13 cellular contexts compared by ENCODE assay signal in the genomic region with DNA sequence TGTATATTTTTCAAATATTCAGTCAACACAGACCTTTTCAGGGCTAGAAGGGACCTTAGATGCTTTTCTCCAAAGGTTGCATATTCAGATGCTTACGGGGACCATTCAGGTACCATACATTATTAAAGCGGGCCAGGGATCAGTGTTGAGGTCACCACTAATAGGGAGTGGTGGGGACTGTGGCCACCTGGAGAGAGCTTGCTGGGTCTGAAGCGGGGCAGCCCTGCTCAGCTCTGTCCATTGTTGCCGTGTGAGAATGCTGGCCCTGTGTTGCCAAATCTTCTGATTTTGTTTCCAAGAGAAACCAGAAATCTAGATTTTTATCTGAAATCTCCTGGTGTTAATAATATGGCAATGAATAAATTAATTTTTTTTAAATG. TPM values are rescaled to one million over a fixed set of nuclear protein-coding genes. Genes with fewer than 3 reads are reported as not detected.
A peak's percentile ranks its signal among the peaks of the same experiment; 100 is the strongest.
DNase-seq lines count a peak whose midpoint lies in the region; ATAC-seq and TF ChIP-seq lines count a peak whose summit lies in the region.
"Had no signal": no experiment of that assay in that cellular context is flagged by ENCODE, and none has a peak within 500 bp of the region (broad histone marks: within the 10 kb centered on the region; RNA-seq: fewer than 3 reads in every experiment).

No MANE protein-coding gene starts in this region.

- H3K27ac ChIP-seq in heart left ventricle (peak overlapping the region; percentile 45 to 97 (median 79)), duodenal mucosa (ENCODE audit: low read depth, low read length) (peak overlapping the region; percentile 74), osteoblast (ENCODE audit: low read depth, low read length) (peak overlapping the region; percentile 63)
- H3K27ac ChIP-seq: neural progenitor cell had no signal

- H3K36me3 ChIP-seq in heart left ventricle (peaks cover 0 to 35% (median 18%) of the 10 kb centered on the region in 9 donors), duodenal mucosa (ENCODE audit: control insufficient read depth in 1 of 2, insufficient read depth in 2 of 2, low read length in 2 of 2) (peaks cover 25 to 28% of the 10 kb centered on the region in 2 donors), osteoblast (ENCODE audit: insufficient read depth, low read length) (peaks cover 24% of the 10 kb centered on the region)
- H3K36me3 ChIP-seq: neural progenitor cell had no signal

- 60 to 82% (median 78%) methylated on average over 4 of the region's 4 CpGs for WGBS in heart left ventricle, 4 donors

- no peak for TF ChIP-seq CTCF in heart left ventricle (IDR thresholded peaks at IDR 0.05)
- no peak for TF ChIP-seq CTCF in osteoblast (IDR thresholded peaks at IDR 0.05; ENCODE audit: extremely low read depth, low read depth, low read length)

- H3K4me3 ChIP-seq in heart left ventricle (no peak overlapping the region), duodenal mucosa (ENCODE audit: low read depth in 1 of 2, low read length in 2 of 2) (no peak overlapping the region), osteoblast (ENCODE audit: insufficient read depth, low read length) (no peak overlapping the region)
- H3K4me3 ChIP-seq: neural progenitor cell had no signal

- no peak for DNase-seq in heart left ventricle
- DNase-seq in left ventricle myocardium superior, result no peak
- no peak for DNase-seq in osteoblast (ENCODE audit: insufficient read length, low spot score, missing footprints)
- DNase-seq in stimulated activated CD4-positive, alpha-beta T cell treated with anti-CD3 and anti-CD28 coated beads, Interleukin-15, amount 100 ng/mL, for 24 hours, result no peak
- DNase-seq in A172 (ENCODE audit: low spot score), result no peak
- DNase-seq in midbrain (lab: John Stamatoyannopoulos, UW), result no peak
- DNase-seq: activated T-cell treated with anti-CD3 and anti-CD28 coated beads, Interleukin-2, amount 50 U/mL, for 24 hours; DMS79 treated with DMSO at 0.1 percent for 48 hours; stimulated activated CD4-positive, alpha-beta T cell treated with anti-CD3 and anti-CD28 coated beads, Interleukin-2, amount 100 ng/mL, for 48 hours; stimulated activated naive CD4-positive, alpha-beta T cell treated with Interleukin-2 at 50 U/mL for 16 hours had no signal

- H4K20me1 ChIP-seq in osteoblast (ENCODE audit: insufficient read depth, low read length), result peaks cover 2% of the 10 kb centered on the region

- ATAC-seq in heart left ventricle, result peak in 2 of 4 donors; percentile 13 to 23
- no peak for ATAC-seq in left ventricle myocardium superior
- ATAC-seq in HG03196 (IDR thresholded peaks at IDR 0.05; ENCODE audit: unreplicated experiment), result no peak

- H3K9me3 ChIP-seq in heart left ventricle (no peaks in the 10 kb centered on the region), duodenal mucosa (ENCODE audit: control insufficient read depth in 1 of 2, low read length in 2 of 2) (no peaks in the 10 kb centered on the region), osteoblast (ENCODE audit: low read depth, low read length) (no peaks in the 10 kb centered on the region)

- H2AFZ ChIP-seq in osteoblast (ENCODE audit: low read length), result no peak overlapping the region
- H2AFZ ChIP-seq: neural progenitor cell had no signal

- TF ChIP-seq POLR2A in heart left ventricle (IDR thresholded peaks at IDR 0.05), result no peak

- H3K79me2 ChIP-seq in osteoblast (ENCODE audit: insufficient read depth, low read length), result peaks cover 80% of the 10 kb centered on the region

- H3K9ac ChIP-seq in duodenal mucosa (ENCODE audit: low read depth in 1 of 2, low read length in 2 of 2), result peak overlapping the region in 1 of 2 donors; percentile 30
- H3K9ac ChIP-seq: neural progenitor cell had no signal

- H3K4me2 ChIP-seq in osteoblast (ENCODE audit: insufficient read depth, low read length), result no peak overlapping the region
- H3K4me2 ChIP-seq: neural progenitor cell had no signal

- H3K27me3 ChIP-seq in heart left ventricle, result no peaks in the 10 kb centered on the region
- no peaks in the 10 kb centered on the region for H3K27me3 ChIP-seq in duodenal mucosa (ENCODE audit: control insufficient read depth in 1 of 2, insufficient read depth in 2 of 2, low read length in 2 of 2)
- no peaks in the 10 kb centered on the region for H3K27me3 ChIP-seq in osteoblast (ENCODE audit: insufficient read depth, low read length)
- H3K27me3 ChIP-seq: neural progenitor cell had no signal

- peaks cover 3 to 87% (median 59%) of the 10 kb centered on the region in 12 donors for H3K4me1 ChIP-seq in heart left ventricle
- H3K4me1 ChIP-seq in duodenal mucosa (ENCODE audit: control insufficient read depth in 1 of 2, insufficient read depth in 2 of 2, low read length in 2 of 2), result peaks cover 54 to 77% of the 10 kb centered on the region in 2 donors
- H3K4me1 ChIP-seq in osteoblast (ENCODE audit: insufficient read depth, low read length), result peaks cover 44% of the 10 kb centered on the region

- intact Hi-C loops in heart left ventricle (cut with DNase I), result no loop called here
- intact Hi-C loops in left ventricle myocardium superior (cut with micrococcal nuclease), result no loop called here

RNA-seq across cellular contexts. Expression of gene ABHD2, which starts 23.7 kb away (rescaled TPM):
- 100 to 1,000 TPM in 6 of 9 donors, 10 to 100 TPM in 3; 53.4 to 243 (median 128) TPM for total RNA-seq in heart left ventricle
- polyA plus RNA-seq in heart left ventricle, result 100 to 1,000 TPM in 1 of 2 donors, 1 to 10 TPM in 1; 8.6 to 112 TPM
- 84.4 TPM for total RNA-seq in left ventricle myocardium superior
- total RNA-seq in osteoblast, result 115 and 151 TPM in 2 replicates
- 25.7 and 36.6 TPM in 2 replicates for total RNA-seq in A172 (2014; rRNA removed; shearing (Covaris generic))
